27 cellular contexts compared by ENCODE assay signal in genomic region chr12:97946701-97947100, GRCh38.
DNase-seq lines count a peak whose midpoint lies in the region; ATAC-seq, FAIRE-seq and TF ChIP-seq lines count a peak whose summit lies in the region.
"Had no signal": no experiment of that assay in that cellular context is flagged by ENCODE, and none has a peak within 500 bp of the region (broad histone marks: within the 10 kb centered on the region; RNA-seq: fewer than 3 reads in every experiment).

No MANE protein-coding gene starts in this region.

- H2AFZ ChIP-seq in GM23338, result 0 out of 2 replicates have a peak overlapping the region, but pooled peaks have one; percentile 11
- H2AFZ ChIP-seq in GM12878 (ENCODE audit: control insufficient read depth, low read depth, low read length), result no peak overlapping the region

- H3K4me1 Mint-ChIP-seq in GM23338, result peaks cover 18% of the 10 kb centered on the region
- H3K4me1 Mint-ChIP-seq in activated CD4-positive, alpha-beta T cell treated with anti-CD3 and anti-CD28 coated beads, Interleukin-2, amount 10 ng/mL, durations not matched to agents 7 days and 5 days, result no peaks in the 10 kb centered on the region
- H3K4me1 Mint-ChIP-seq: CD14-positive monocyte; CD4-positive, alpha-beta memory T cell; CD4-positive, CD25-positive, alpha-beta regulatory T cell; CD8-positive, alpha-beta memory T cell had no signal

- TF ChIP-seq EP300 in GM12878 (IDR thresholded peaks at IDR 0.05; ENCODE audit: borderline replicate concordance in 1 of 2, control insufficient read depth in 1 of 2, low read depth in 2 of 2, low read length in 2 of 2), result no peak

- peaks cover 3% of the 10 kb centered on the region for H3K9me2 ChIP-seq in GM23338 (ENCODE audit: insufficient read depth)

- WGBS in GM12878 (ENCODE audit: insufficient coverage, insufficient replicate concordance, low lambda C conversion rate, missing lambda C conversion rate), result 50% methylated on average over 1 of the region's 1 CpG
- WGBS in lower leg skin, 2 donors, result 83 to 90% methylated on average over 1 of the region's 1 CpG

- SMC1A ChIA-PET in GM12878 (lab: Charles Lee; ENCODE audit: uncharacterized antibody, unreplicated experiment), result interaction anchor here (1.2 to 1.5 kb wide), 2 partner anchors 14 to 22 kb away, joined by 3 to 7 read pairs; no protein-coding TSS in a partner anchor

- H3K27ac ChIP-seq in GM23338 (ENCODE audit: low read depth), result no peak overlapping the region
- no peak overlapping the region for H3K27ac ChIP-seq in GM12878 (ENCODE audit: control insufficient read depth, insufficient read depth)
- H3K27ac ChIP-seq: BLaER1 had no signal

- H3F3A ChIP-seq in GM23338 (replicated peaks; ENCODE audit: low read depth), result no peaks in the 10 kb centered on the region

- no peak overlapping the region for H3K4me3 ChIP-seq in GM23338
- no peak overlapping the region for H3K4me3 ChIP-seq in GM12878
- H3K4me3 ChIP-seq in lower leg skin (ENCODE audit: low read depth, poor library complexity, severe bottlenecking), result no peak overlapping the region
- H3K4me3 ChIP-seq: BLaER1 had no signal

- H3K9ac ChIP-seq in GM12878 (ENCODE audit: control insufficient read depth, insufficient read depth, low read length), result no peak overlapping the region
- H3K9ac ChIP-seq: BLaER1 had no signal

- H3K27me3 ChIP-seq in GM23338 (ENCODE audit: insufficient read depth) (no peaks in the 10 kb centered on the region), GM12878 (replicated peaks in 1 of 2; ENCODE audit: control insufficient read depth in 2 of 2, insufficient read depth in 2 of 2, low read length in 1 of 2) (no peaks in the 10 kb centered on the region)
- H3K27me3 ChIP-seq: BE2C, BLaER1 had no signal

- no TSS peak for BruUV-seq in GM12878 (replicated peaks; lab: Mats Ljungman, UMichigan)

- FAIRE-seq in GM12878 (lab: Jason Lieb, UNC), result no peak
- FAIRE-seq: A204.1, GM12892, GM18507 had no signal

- H3K27ac Mint-ChIP-seq in GM23338, result peak overlapping the region; percentile 25; the same call in 1 of the 2 replicates
- no peak overlapping the region for H3K27ac Mint-ChIP-seq in activated CD4-positive, alpha-beta T cell treated with anti-CD3 and anti-CD28 coated beads, Interleukin-2, amount 10 ng/mL, durations not matched to agents 7 days and 5 days
- H3K27ac Mint-ChIP-seq: CD4-positive, alpha-beta memory T cell; CD4-positive, CD25-positive, alpha-beta regulatory T cell; CD8-positive, alpha-beta memory T cell had no signal

- no peaks in the 10 kb centered on the region for H3K9me3 ChIP-seq in GM12878 (replicated peaks; ENCODE audit: control insufficient read depth, insufficient read depth, low read length)
- H3K9me3 ChIP-seq: BE2C, BLaER1 had no signal

- TF ChIP-seq CTCF in GM23338 (conservative IDR thresholded peaks at IDR 0.05; ENCODE audit: low read depth in 2 of 2) (no peak), GM12878 (IDR thresholded peaks at IDR 0.05 in 2 of 3, conservative IDR thresholded peaks at IDR 0.05 in 1 of 3; ENCODE audit: control insufficient read depth in 2 of 3, extremely low read depth in 1 of 3, insufficient read depth in 1 of 3, low read depth in 3 of 3, low read length in 3 of 3) (no peak), lower leg skin (IDR thresholded peaks at IDR 0.05) (no peak)

- H3K4me3 Mint-ChIP-seq in GM23338, result no peak overlapping the region
- H3K4me3 Mint-ChIP-seq in activated CD4-positive, alpha-beta T cell treated with anti-CD3 and anti-CD28 coated beads, Interleukin-2, amount 10 ng/mL, durations not matched to agents 7 days and 5 days, result no peak overlapping the region
- H3K4me3 Mint-ChIP-seq: CD14-positive monocyte; CD4-positive, alpha-beta memory T cell; CD4-positive, CD25-positive, alpha-beta regulatory T cell; CD8-positive, alpha-beta memory T cell had no signal

- DNase-seq in GM23338 (ENCODE audit: low spot score) (no peak), MV-4-11 (lab: John Stamatoyannopoulos, UW) (peak; percentile 17), GM12878 (ENCODE audit: low read depth, low spot score) (no peak), iPS-NIHi11 (ENCODE audit: low spot score) (no peak), lower leg skin (ENCODE audit: low spot score in 2 of 2) (no peak)
- DNase-seq in activated CD4-positive, alpha-beta T cell treated with anti-CD3 and anti-CD28 coated beads, Interleukin-2, amount 10 ng/mL, durations not matched to agents 7 days and 5 days, result no peak
- DNase-seq: 8988T; ACHN; BE2C; C1 segment of cervical spinal cord; CD4-positive, alpha-beta memory T cell; CD4-positive, CD25-positive, alpha-beta regulatory T cell; CD8-positive, alpha-beta memory T cell; COR-L47; DMS 273 treated with DMSO at 0.1 percent for 48 hours; DMS153; DMS53; DMS79; DND-41; EL; GDM1 had no signal

- TF ChIP-seq POLR2A in GM12878 (IDR thresholded peaks at IDR 0.05; ENCODE audit: low read depth, low read length) (no peak), lower leg skin (IDR thresholded peaks at IDR 0.05) (no peak)

- POLR2A ChIA-PET in GM12878 (lab: Charles Lee), result no interaction called here
- POLR2A ChIA-PET in activated CD4-positive, alpha-beta T cell treated with anti-CD3 and anti-CD28 coated beads, Interleukin-2, amount 10 ng/mL, durations not matched to agents 7 days and 5 days (lab: Charles Lee), result no interaction called here

- RAD21 ChIA-PET in GM12878 (lab: Charles Lee; ENCODE audit: unreplicated experiment), result no interaction called here

- in situ Hi-C loops in GM12878 (cut with MboI), result no loop called here

- peaks cover 16% of the 10 kb centered on the region for H3K36me3 Mint-ChIP-seq in GM23338 (ENCODE audit: low read depth)
- H3K36me3 Mint-ChIP-seq in activated CD4-positive, alpha-beta T cell treated with anti-CD3 and anti-CD28 coated beads, Interleukin-2, amount 10 ng/mL, durations not matched to agents 7 days and 5 days (ENCODE audit: low read depth), result no peaks in the 10 kb centered on the region
- H3K36me3 Mint-ChIP-seq: CD14-positive monocyte; CD4-positive, alpha-beta memory T cell; CD4-positive, CD25-positive, alpha-beta regulatory T cell had no signal

- H3K4me1 ChIP-seq in GM23338 (ENCODE audit: insufficient read depth) (no peaks in the 10 kb centered on the region; the same call in 1 of the 2 replicates), GM12878 (ENCODE audit: control insufficient read depth, insufficient read depth, low read length) (no peaks in the 10 kb centered on the region)
- H3K4me1 ChIP-seq: BE2C, BLaER1 had no signal

- H3K4me2 ChIP-seq in GM23338 (no peak overlapping the region), GM12878 (ENCODE audit: control insufficient read depth, insufficient read depth) (no peak overlapping the region)
- H3K4me2 ChIP-seq: BLaER1 had no signal

- H4K20me1 ChIP-seq in GM23338 (replicated peaks; ENCODE audit: insufficient read depth) (no peaks in the 10 kb centered on the region), GM12878 (ENCODE audit: control insufficient read depth, insufficient read depth) (no peaks in the 10 kb centered on the region)
- H4K20me1 ChIP-seq: BLaER1 had no signal

- peaks cover 14% of the 10 kb centered on the region for H3K9me3 Mint-ChIP-seq in GM23338
- H3K9me3 Mint-ChIP-seq in activated CD4-positive, alpha-beta T cell treated with anti-CD3 and anti-CD28 coated beads, Interleukin-2, amount 10 ng/mL, durations not matched to agents 7 days and 5 days, result peaks cover 5% of the 10 kb centered on the region

- H3K27me3 Mint-ChIP-seq in GM23338 (ENCODE audit: insufficient read depth, low read depth, poor library complexity), result no peaks in the 10 kb centered on the region
- H3K27me3 Mint-ChIP-seq in activated CD4-positive, alpha-beta T cell treated with anti-CD3 and anti-CD28 coated beads, Interleukin-2, amount 10 ng/mL, durations not matched to agents 7 days and 5 days, result peaks cover 1% of the 10 kb centered on the region
- H3K27me3 Mint-ChIP-seq: CD4-positive, CD25-positive, alpha-beta regulatory T cell; CD8-positive, alpha-beta memory T cell had no signal

- no peak for TF ChIP-seq RAD21 in GM12878 (IDR thresholded peaks at IDR 0.05; ENCODE audit: insufficient read depth, low read depth, low read length)

- intact Hi-C loops in GM12878 (cut with micrococcal nuclease; ENCODE audit: unreplicated experiment), result no loop called here
- intact Hi-C loops in lower leg skin (cut with DNase I; ENCODE audit: low total_unique reads), result no loop called here

- ATAC-seq in GM23338 (no peak), GM12878 (no peak), HG02884 (IDR thresholded peaks at IDR 0.05; ENCODE audit: unreplicated experiment) (no peak)

- no peaks in the 10 kb centered on the region for H3K79me2 ChIP-seq in GM23338 (replicated peaks; ENCODE audit: insufficient read depth)
- no peaks in the 10 kb centered on the region for H3K79me2 ChIP-seq in GM12878 (ENCODE audit: control insufficient read depth, insufficient read depth, low read length)

- CTCF ChIA-PET in GM12878 (lab: Yijun Ruan, JAX), result interaction anchor here (1.2 to 2.0 kb wide), 2 partner anchors 11 to 16 kb away, joined by 4 to 6 read pairs; no protein-coding TSS in a partner anchor
- CTCF ChIA-PET in activated CD4-positive, alpha-beta T cell treated with anti-CD3 and anti-CD28 coated beads, Interleukin-2, amount 10 ng/mL, durations not matched to agents 7 days and 5 days (lab: Charles Lee), result no interaction called here

- H3K36me3 ChIP-seq in GM23338 (ENCODE audit: insufficient read depth), result no peaks in the 10 kb centered on the region
- H3K36me3 ChIP-seq in GM12878 (ENCODE audit: control insufficient read depth in 2 of 2, insufficient read depth in 2 of 2, low read length in 1 of 2), result no peaks in the 10 kb centered on the region
- H3K36me3 ChIP-seq: BE2C, BLaER1 had no signal

TF ChIP-seq in GM23338, 12 proteins besides CTCF, POLR2A, EP300 and RAD21 (continues in another document):
- TF ChIP-seq EZH2phosphoT487 (IDR thresholded peaks at IDR 0.05; ENCODE audit: unreplicated experiment), result no peak

TF ChIP-seq in GM12878, 131 proteins besides CTCF, POLR2A, EP300 and RAD21:
- TF ChIP-seq BACH1 (IDR thresholded peaks at IDR 0.05; ENCODE audit: borderline replicate concordance) (no peak), ZNF24 (IDR thresholded peaks at IDR 0.05) (peak; percentile 92)
